In genomic region chr16:89330177-89330856, GRCh38 we compare ENCODE assay signal across 9 cellular contexts.
DNase-seq lines count a peak whose midpoint lies in the region; ATAC-seq and TF ChIP-seq lines count a peak whose summit lies in the region.
"Had no signal": no experiment of that assay in that cellular context is flagged by ENCODE, and none has a peak within 500 bp of the region (broad histone marks: within the 10 kb centered on the region; RNA-seq: fewer than 3 reads in every experiment).

No MANE protein-coding gene starts in this region.

- no peak overlapping the region for H2AK9ac ChIP-seq in IMR-90 (replicated peaks; ENCODE audit: low read depth, low read length, poor library complexity)

- H3K4me1 Mint-ChIP-seq in activated naive CD8-positive, alpha-beta T cell treated with anti-CD3 and anti-CD28 coated beads, Interleukin-2, amount 10 ng/mL, durations not matched to agents 7 days and 5 days = peaks cover 68% of the 10 kb centered on the region

- H3K27me3 ChIP-seq in IMR-90 (ENCODE audit: control insufficient read depth, insufficient read depth, low read length) = no peaks in the 10 kb centered on the region
- H3K27me3 ChIP-seq: Peyer's patch had no signal

- ATAC-seq in IMR-90 (ENCODE audit: low read depth) (no peak), HG03457 (IDR thresholded peaks at IDR 0.05; ENCODE audit: unreplicated experiment) (no peak), HG03139 (IDR thresholded peaks at IDR 0.05; ENCODE audit: unreplicated experiment) (no peak)
- peak; percentile 67 for ATAC-seq in activated naive CD8-positive, alpha-beta T cell treated with anti-CD3 and anti-CD28 coated beads, Interleukin-2, amount 10 ng/mL, durations not matched to agents 7 days and 5 days (ENCODE audit: low read depth)

- peaks cover 6% of the 10 kb centered on the region for H3K36me3 Mint-ChIP-seq in activated naive CD8-positive, alpha-beta T cell treated with anti-CD3 and anti-CD28 coated beads, Interleukin-2, amount 10 ng/mL, durations not matched to agents 7 days and 5 days

- H2BK5ac ChIP-seq in IMR-90 (ENCODE audit: low read depth, low read length, poor library complexity, severe bottlenecking) = peak overlapping the region; percentile 69

- no peak for TF ChIP-seq RAD21 in IMR-90 (IDR thresholded peaks at IDR 0.05; ENCODE audit: low read length)

- H3K27ac ChIP-seq in IMR-90 (ENCODE audit: insufficient read depth, low read length) = peak overlapping the region; percentile 12

- CTCF ChIA-PET in IMR-90 (lab: Yijun Ruan, JAX) = no interaction called here

- no peak overlapping the region for H4K91ac ChIP-seq in IMR-90 (ENCODE audit: insufficient read depth, low read depth, low read length)

- dilution Hi-C loops in IMR-90 (cut with HindIII; ENCODE audit: low sequenced_read_pairs, unreplicated experiment) = no loop called here

- H3K4me3 Mint-ChIP-seq in activated naive CD8-positive, alpha-beta T cell treated with anti-CD3 and anti-CD28 coated beads, Interleukin-2, amount 10 ng/mL, durations not matched to agents 7 days and 5 days = peak overlapping the region; percentile 59

- BruUV-seq in IMR-90 (replicated peaks; lab: Mats Ljungman, UMichigan) = no TSS peak

- H3K14ac ChIP-seq in IMR-90 (replicated peaks; ENCODE audit: low read depth, low read length) = no peak overlapping the region

- DNase-seq in AG20443 (ENCODE audit: low spot score) (peak; percentile 52), IMR-90 (peak; percentile 52), kidney tubule cell (ENCODE audit: low spot score) (peak; percentile 98), D341Med (ENCODE audit: low spot score) (no peak)
- no peak for DNase-seq in activated naive CD8-positive, alpha-beta T cell treated with anti-CD3 and anti-CD28 coated beads, Interleukin-2, amount 10 ng/mL, durations not matched to agents 7 days and 5 days
- DNase-seq in stimulated activated CD4-positive, alpha-beta T cell treated with anti-CD3 and anti-CD28 coated beads, Interleukin-4, amount 100 ng/mL, for 24 hours = no peak

- H3K27ac Mint-ChIP-seq in activated naive CD8-positive, alpha-beta T cell treated with anti-CD3 and anti-CD28 coated beads, Interleukin-2, amount 10 ng/mL, durations not matched to agents 7 days and 5 days = peak overlapping the region; percentile 72

- H3K4me3 ChIP-seq in IMR-90 (ENCODE audit: insufficient read depth, low read depth, low read length) = no peak overlapping the region
- H3K4me3 ChIP-seq: Peyer's patch had no signal

- peak overlapping the region; percentile 46 for H3K4ac ChIP-seq in IMR-90 (ENCODE audit: low read depth, low read length)

- H3K56ac ChIP-seq in IMR-90 (ENCODE audit: extremely low read depth, insufficient read depth, low read length) = no peak overlapping the region

- POLR2A ChIA-PET in IMR-90 (lab: Charles Lee; ENCODE audit: unreplicated experiment) = no interaction called here
- POLR2A ChIA-PET in activated naive CD8-positive, alpha-beta T cell treated with anti-CD3 and anti-CD28 coated beads, Interleukin-2, amount 10 ng/mL, durations not matched to agents 7 days and 5 days (lab: Charles Lee) = no interaction called here

- no peak for TF ChIP-seq POLR2A in IMR-90 (IDR thresholded peaks at IDR 0.05; ENCODE audit: low read depth, low read length)

- peak overlapping the region in 1 of 2 experiments; percentile 48; a peak in 1 of 4 replicates for H4K8ac ChIP-seq in IMR-90 (ENCODE audit: low read depth in 2 of 2, low read length in 2 of 2)

- H3K18ac ChIP-seq in IMR-90 (ENCODE audit: low read depth, low read length) = no peak overlapping the region

- peaks cover 4% of the 10 kb centered on the region; the same call in 1 of the 2 replicates for H3K36me3 ChIP-seq in IMR-90 (ENCODE audit: control insufficient read depth, insufficient read depth, low read length)

- H4K20me1 ChIP-seq in IMR-90 (ENCODE audit: insufficient read depth, low read length) = peaks cover 59% of the 10 kb centered on the region

- peak overlapping the region; percentile 83; the same call in 1 of the 2 replicates for H2AK5ac ChIP-seq in IMR-90 (ENCODE audit: low read depth, low read length)

- H3K9me3 Mint-ChIP-seq in activated naive CD8-positive, alpha-beta T cell treated with anti-CD3 and anti-CD28 coated beads, Interleukin-2, amount 10 ng/mL, durations not matched to agents 7 days and 5 days = no peaks in the 10 kb centered on the region

- 0 out of 2 replicates have a peak overlapping the region, but pooled peaks have one; percentile 17 for H3K23ac ChIP-seq in IMR-90 (ENCODE audit: low read depth, low read length)

- peaks cover 37% of the 10 kb centered on the region for H3K4me1 ChIP-seq in IMR-90 (ENCODE audit: control insufficient read depth, insufficient read depth, low read length)

- H2BK20ac ChIP-seq in IMR-90 (ENCODE audit: low read depth, low read length) = no peak overlapping the region

- H3K27me3 Mint-ChIP-seq in activated naive CD8-positive, alpha-beta T cell treated with anti-CD3 and anti-CD28 coated beads, Interleukin-2, amount 10 ng/mL, durations not matched to agents 7 days and 5 days = no peaks in the 10 kb centered on the region

- peak overlapping the region; percentile 10; the same call in 1 of the 3 replicates for H2BK15ac ChIP-seq in IMR-90 (ENCODE audit: low read depth, low read length)

- H4K5ac ChIP-seq in IMR-90 (ENCODE audit: low read depth, low read length) = no peak overlapping the region

- peaks cover 8 to 82% of the 10 kb centered on the region in 2 experiments for H3K79me1 ChIP-seq in IMR-90 (ENCODE audit: low read depth in 1 of 2, low read length in 2 of 2)

- no peak overlapping the region for H2AFZ ChIP-seq in IMR-90 (replicated peaks; ENCODE audit: low read length, poor library complexity)

- no peak for TF ChIP-seq CTCF in IMR-90 (conservative IDR thresholded peaks at IDR 0.05; ENCODE audit: low read depth, low read length)

- no peak overlapping the region for H2BK120ac ChIP-seq in IMR-90 (ENCODE audit: low read depth, low read length)

- in situ Hi-C loops in IMR-90 (cut with MboI; ENCODE audit: low sequenced_read_pairs) = loop anchor here (10.0 kb wide), 1 partner anchor 174 kb away; the partner anchor contains the start of gene SPG7

- H3K9me3 ChIP-seq in IMR-90 (ENCODE audit: control insufficient read depth, insufficient read depth, low read length) = no peaks in the 10 kb centered on the region
- H3K9me3 ChIP-seq: Peyer's patch had no signal

- WGBS in IMR-90 (ENCODE audit: extremely low coverage in 2 of 2, insufficient read length in 1 of 2), 2 experiments = 40% methylated on average over 1 of the region's 25 CpGs; no CpG with 5 or more reads in 1 of the 2 experiments

- H3K4me2 ChIP-seq in IMR-90 (ENCODE audit: low read depth, low read length) = no peak overlapping the region

- peaks cover 40% of the 10 kb centered on the region for H3K9me1 ChIP-seq in IMR-90 (ENCODE audit: insufficient read depth, low read length)

- intact Hi-C loops in IMR-90 (cut with micrococcal nuclease) = no loop called here

- H3K9ac ChIP-seq in IMR-90 (ENCODE audit: low read depth, low read length) = no peak overlapping the region

TF ChIP-seq in IMR-90, 13 proteins besides CTCF, POLR2A, EP300 and RAD21:
- no peak for TF ChIP-seq RCOR1 (IDR thresholded peaks at IDR 0.05; ENCODE audit: insufficient replicate concordance, low read length)
- TF ChIP-seq MAFK (IDR thresholded peaks at IDR 0.05; ENCODE audit: low read depth, low read length) = no peak
- no peak for TF ChIP-seq CHD1 (IDR thresholded peaks at IDR 0.05; ENCODE audit: low read depth, low read length)
- TF ChIP-seq, protein P1, sequence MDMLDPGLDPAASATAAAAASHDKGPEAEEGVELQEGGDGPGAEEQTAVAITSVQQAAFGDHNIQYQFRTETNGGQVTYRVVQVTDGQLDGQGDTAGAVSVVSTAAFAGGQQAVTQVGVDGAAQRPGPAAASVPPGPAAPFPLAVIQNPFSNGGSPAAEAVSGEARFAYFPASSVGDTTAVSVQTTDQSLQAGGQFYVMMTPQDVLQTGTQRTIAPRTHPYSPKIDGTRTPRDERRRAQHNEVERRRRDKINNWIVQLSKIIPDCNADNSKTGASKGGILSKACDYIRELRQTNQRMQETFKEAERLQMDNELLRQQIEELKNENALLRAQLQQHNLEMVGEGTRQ (IDR thresholded peaks at IDR 0.05; ENCODE audit: low read depth, low read length) = no peak
- no peak for TF ChIP-seq FOS (IDR thresholded peaks at IDR 0.05; ENCODE audit: low read depth, low read length)
- 0 out of 2 replicates have a peak, but pooled peaks have one; percentile 6 for TF ChIP-seq MXI1 (IDR thresholded peaks at IDR 0.05; ENCODE audit: borderline replicate concordance, low read depth, low read length)
- TF ChIP-seq, protein P2, sequence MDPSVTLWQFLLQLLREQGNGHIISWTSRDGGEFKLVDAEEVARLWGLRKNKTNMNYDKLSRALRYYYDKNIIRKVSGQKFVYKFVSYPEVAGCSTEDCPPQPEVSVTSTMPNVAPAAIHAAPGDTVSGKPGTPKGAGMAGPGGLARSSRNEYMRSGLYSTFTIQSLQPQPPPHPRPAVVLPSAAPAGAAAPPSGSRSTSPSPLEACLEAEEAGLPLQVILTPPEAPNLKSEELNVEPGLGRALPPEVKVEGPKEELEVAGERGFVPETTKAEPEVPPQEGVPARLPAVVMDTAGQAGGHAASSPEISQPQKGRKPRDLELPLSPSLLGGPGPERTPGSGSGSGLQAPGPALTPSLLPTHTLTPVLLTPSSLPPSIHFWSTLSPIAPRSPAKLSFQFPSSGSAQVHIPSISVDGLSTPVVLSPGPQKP (IDR thresholded peaks at IDR 0.05; ENCODE audit: borderline replicate concordance, low read depth, low read length) = no peak

Comparison
In these comparisons a context has a peak if more than half of its experiments do, and no peak if none do; other contexts are left out.
1. DNase-seq: peak in AG20443 (single experiment), IMR-90 (single experiment) and kidney tubule cell (single experiment); none in activated naive CD8-positive, alpha-beta T cell treated with anti-CD3 and anti-CD28 coated beads, Interleukin-2, amount 10 ng/mL, durations not matched to agents 7 days and 5 days (single experiment), stimulated activated CD4-positive, alpha-beta T cell treated with anti-CD3 and anti-CD28 coated beads, Interleukin-4, amount 100 ng/mL, for 24 hours (single experiment) and D341Med (single experiment).